Comparison of ENCODE assay signal across 19 cellular contexts in the genomic region with DNA sequence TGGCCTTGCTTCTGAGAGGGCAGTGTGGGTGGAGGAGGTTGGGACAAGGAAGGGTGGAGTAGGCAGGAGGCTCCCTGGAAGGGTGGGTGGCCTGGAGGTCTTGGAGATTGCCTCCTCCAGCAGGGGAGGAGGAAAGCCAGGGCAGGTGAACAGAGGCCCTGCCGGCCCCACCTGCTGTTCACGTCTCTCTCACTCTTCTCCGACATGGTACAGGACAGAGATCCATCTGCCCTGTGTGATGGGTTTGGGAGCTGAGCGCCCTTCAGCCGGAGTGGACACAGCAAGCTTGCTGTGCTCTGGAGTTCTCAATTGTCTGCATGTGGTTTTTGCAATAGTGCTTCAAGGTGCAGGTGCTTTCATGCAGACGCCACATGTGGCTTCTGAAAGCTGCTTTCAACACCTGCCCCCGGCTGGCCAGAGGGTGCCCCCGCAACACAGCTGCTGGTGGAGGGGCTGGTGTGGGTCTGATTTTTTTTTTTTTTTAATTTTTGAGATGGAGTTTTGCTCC.
DNase-seq lines count a peak whose midpoint lies in the region; ATAC-seq, FAIRE-seq and TF ChIP-seq lines count a peak whose summit lies in the region.
"Had no signal": no experiment of that assay in that cellular context is flagged by ENCODE, and none has a peak within 500 bp of the region (broad histone marks: within the 10 kb centered on the region; RNA-seq: fewer than 3 reads in every experiment).

No MANE protein-coding gene starts in this region.

- TF ChIP-seq EP300 in HepG2 (IDR thresholded peaks at IDR 0.05; ENCODE audit: low read depth in 2 of 2, low read length in 2 of 2) (no peak), HepG2 (CRISPR knock-in tag; IDR thresholded peaks at IDR 0.05; ENCODE audit: borderline replicate concordance) (no peak)

- TF ChIP-seq POLR2A in right lobe of liver (IDR thresholded peaks at IDR 0.05) (no peak), HepG2 (IDR thresholded peaks at IDR 0.05; ENCODE audit: insufficient read depth in 1 of 2, low read depth in 2 of 2, low read length in 2 of 2) (no peak), gastrocnemius medialis (IDR thresholded peaks at IDR 0.05) (no peak)

- TF ChIP-seq RAD21 in HepG2 (CRISPR knock-in tag; IDR thresholded peaks at IDR 0.05) = no peak

- no peaks in the 10 kb centered on the region for H3F3A ChIP-seq in OCI-LY1 (ENCODE audit: insufficient read depth, low read length)

- no peak overlapping the region for H3K4me3 ChIP-seq in right lobe of liver
- no peak overlapping the region for H3K4me3 ChIP-seq in HepG2 (replicated peaks in 1 of 3; ENCODE audit: insufficient read depth in 1 of 3, low read depth in 2 of 3, low read length in 3 of 3)
- H3K4me3 ChIP-seq in OCI-LY1 (ENCODE audit: low read depth, low read length, poor library complexity, severe bottlenecking) = no peak overlapping the region
- H3K4me3 ChIP-seq in kidney (ENCODE audit: low read length in 2 of 2) = no peak overlapping the region
- no peak overlapping the region for H3K4me3 ChIP-seq in aorta (ENCODE audit: low read length in 2 of 2)
- H3K4me3 ChIP-seq in gastrocnemius medialis = no peak overlapping the region
- H3K4me3 ChIP-seq in BE2C (ENCODE audit: low read depth, low read length) = no peak overlapping the region
- H3K4me3 ChIP-seq: ovary, testis had no signal

- H2AFZ ChIP-seq in HepG2 (ENCODE audit: low read length) = no peak overlapping the region
- no peak overlapping the region for H2AFZ ChIP-seq in OCI-LY1 (ENCODE audit: low read length)

- H3K4me2 ChIP-seq in HepG2 (ENCODE audit: low read depth, low read length) (no peak overlapping the region), OCI-LY1 (ENCODE audit: low read length) (no peak overlapping the region)

- CTCF ChIA-PET in HepG2 (lab: Yijun Ruan, JAX; ENCODE audit: low intra/inter-chr PET ratio, low total read pairs) = no interaction called here

- WGBS in right lobe of liver (ENCODE audit: insufficient coverage, low coverage, low lambda C conversion rate, missing lambda C conversion rate) = 60% methylated on average over 1 of the region's 8 CpGs
- 38% methylated on average over 6 of the region's 8 CpGs for WGBS in HepG2 (ENCODE audit: low lambda C conversion rate)
- WGBS in aorta, 2 donors = 94 to 96% methylated on average over 8 of the region's 8 CpGs

- H3K9ac ChIP-seq in HepG2 (ENCODE audit: insufficient read depth, low read depth, low read length) = no peak overlapping the region
- H3K9ac ChIP-seq in OCI-LY1 (ENCODE audit: low read length) = no peak overlapping the region
- no peak overlapping the region for H3K9ac ChIP-seq in kidney (ENCODE audit: low read length in 2 of 2)

- TF ChIP-seq CTCF in right lobe of liver (IDR thresholded peaks at IDR 0.05) (no peak), HepG2 (CRISPR knock-in tag; IDR thresholded peaks at IDR 0.05) (no peak), OCI-LY1 (IDR thresholded peaks at IDR 0.05; ENCODE audit: low read length) (peak; percentile 11; the same call in 1 of the 2 replicates), kidney (IDR thresholded peaks at IDR 0.05; ENCODE audit: borderline replicate concordance, extremely low read depth, insufficient read depth) (no peak), gastrocnemius medialis (IDR thresholded peaks at IDR 0.05 in 4 of 5, conservative IDR thresholded peaks at IDR 0.05 in 1 of 5) (no peak), BE2C (IDR thresholded peaks at IDR 0.05; ENCODE audit: low read depth, low read length) (no peak)

- no TSS peak for BruUV-seq in HepG2 (replicated peaks; lab: Mats Ljungman, UMichigan)

- no peaks in the 10 kb centered on the region for H4K20me1 ChIP-seq in HepG2 (ENCODE audit: insufficient read depth, low read length)
- no peaks in the 10 kb centered on the region for H4K20me1 ChIP-seq in OCI-LY1 (ENCODE audit: insufficient read depth, low read length)

- H3K9me2 ChIP-seq in OCI-LY1 (ENCODE audit: low read depth, low read length) = no peaks in the 10 kb centered on the region

- no peaks in the 10 kb centered on the region for H3K27me3 ChIP-seq in right lobe of liver
- H3K27me3 ChIP-seq in HepG2 (ENCODE audit: control insufficient read depth in 1 of 2, insufficient read depth in 2 of 2, low read length in 2 of 2) = peaks cover 4 to 56% of the 10 kb centered on the region in 2 experiments; a peak in 4 of 5 replicates
- no peaks in the 10 kb centered on the region for H3K27me3 ChIP-seq in OCI-LY1 (ENCODE audit: insufficient read depth, low read length)
- no peaks in the 10 kb centered on the region for H3K27me3 ChIP-seq in aorta (ENCODE audit: control insufficient read depth in 1 of 2, insufficient read depth in 2 of 2, low read length in 1 of 2)
- peaks cover 32 to 36% (median 32%) of the 10 kb centered on the region in 3 donors for H3K27me3 ChIP-seq in gastrocnemius medialis
- H3K27me3 ChIP-seq in BE2C = peaks cover 83% of the 10 kb centered on the region
- H3K27me3 ChIP-seq: ovary, testis had no signal

- H3K27ac ChIP-seq in right lobe of liver (no peak overlapping the region), HepG2 (ENCODE audit: extremely low read length, insufficient read depth, low read length) (no peak overlapping the region), OCI-LY1 (ENCODE audit: low read depth, low read length, poor library complexity, severe bottlenecking) (peak overlapping the region; percentile 92), kidney (ENCODE audit: low read depth in 2 of 2, low read length in 2 of 2) (no peak overlapping the region), aorta (ENCODE audit: low read depth in 1 of 2, low read length in 2 of 2) (no peak overlapping the region), gastrocnemius medialis (no peak overlapping the region)
- H3K27ac ChIP-seq: ovary, testis, VCaP had no signal

- no peaks in the 10 kb centered on the region for H3K79me2 ChIP-seq in HepG2 (ENCODE audit: insufficient read depth, low read length)
- no peaks in the 10 kb centered on the region for H3K79me2 ChIP-seq in OCI-LY1 (ENCODE audit: insufficient read depth, low read length)

- ATAC-seq in right lobe of liver = no peak
- ATAC-seq in HepG2 = no peak
- ATAC-seq in aorta (ENCODE audit: low FRiP score) = no peak
- ATAC-seq in gastrocnemius medialis = no peak
- ATAC-seq: left colon had no signal

- POLR2A ChIA-PET in HepG2 (lab: Yijun Ruan, JAX) = no interaction called here

- intact Hi-C loops in right lobe of liver (cut with DNase I) = no loop called here
- intact Hi-C loops in HepG2 (cut with micrococcal nuclease; ENCODE audit: unreplicated experiment) = no loop called here
- intact Hi-C loops in kidney (cut with DNase I) = no loop called here
- intact Hi-C loops in aorta (cut with DNase I) = no loop called here
- intact Hi-C loops in gastrocnemius medialis (cut with DNase I; ENCODE audit: low total_unique reads) = no loop called here

- peak in 2 of 3 donors; percentile 13 to 15 for DNase-seq in right lobe of liver
- no peak for DNase-seq in HepG2 (ENCODE audit: low spot score)
- peak; percentile 37 for DNase-seq in kidney
- peak; percentile 17 to 55 for DNase-seq in aorta
- no peak for DNase-seq in gastrocnemius medialis
- no peak for DNase-seq in BE2C
- DNase-seq: activated gamma-delta T cell; anterior cingulate cortex; KBM-7; NCI-H1092; stimulated activated CD4-positive, alpha-beta T cell treated with anti-CD3 and anti-CD28 coated beads, Interleukin-4, amount 100 ng/mL, for 1 hour; T-helper 1 cell; testis had no signal

- H3K4me1 ChIP-seq in right lobe of liver (no peaks in the 10 kb centered on the region), HepG2 (ENCODE audit: insufficient read depth, low read length) (peaks cover 6% of the 10 kb centered on the region; the same call in 1 of the 2 replicates), OCI-LY1 (ENCODE audit: insufficient read depth, low read length, severe bottlenecking) (peaks cover 31% of the 10 kb centered on the region), kidney (ENCODE audit: control insufficient read depth in 1 of 2, insufficient read depth in 1 of 2, low read depth in 1 of 2, low read length in 2 of 2) (no peaks in the 10 kb centered on the region), aorta (ENCODE audit: control insufficient read depth in 1 of 2, insufficient read depth in 2 of 2, low read length in 2 of 2) (no peaks in the 10 kb centered on the region), gastrocnemius medialis (no peaks in the 10 kb centered on the region), BE2C (peaks cover 6% of the 10 kb centered on the region; the same call in 1 of the 2 replicates)

- no peak for FAIRE-seq in HepG2 (lab: Jason Lieb, UNC)
- no peak for FAIRE-seq in kidney (lab: Jason Lieb, UNC)
- FAIRE-seq: D721Med, RCC 7860 had no signal

- in situ Hi-C loops in HepG2 (cut with HindIII; ENCODE audit: extremely low pct_ligation_motif_present, low pct_unique_long_range_greater_than_20kb) = no loop called here
- in situ Hi-C loops in gastrocnemius medialis (cut with MboI; ENCODE audit: low sequenced_read_pairs in 4 of 4) = no loop called here

- H3K9me3 ChIP-seq in right lobe of liver = no peaks in the 10 kb centered on the region
- H3K9me3 ChIP-seq in HepG2 (ENCODE audit: low read length) = no peaks in the 10 kb centered on the region
- H3K9me3 ChIP-seq in OCI-LY1 (ENCODE audit: low read length) = no peaks in the 10 kb centered on the region
- no peaks in the 10 kb centered on the region for H3K9me3 ChIP-seq in kidney (ENCODE audit: control insufficient read depth in 1 of 2, low read length in 2 of 2)
- H3K9me3 ChIP-seq in aorta (ENCODE audit: control insufficient read depth, low read length) = no peaks in the 10 kb centered on the region
- H3K9me3 ChIP-seq in gastrocnemius medialis = no peaks in the 10 kb centered on the region
- no peaks in the 10 kb centered on the region for H3K9me3 ChIP-seq in BE2C
- H3K9me3 ChIP-seq: ovary, testis had no signal

- H3K36me3 ChIP-seq in right lobe of liver (no peaks in the 10 kb centered on the region), HepG2 (replicated peaks in 1 of 2; ENCODE audit: control insufficient read depth in 1 of 2, insufficient read depth in 2 of 2, low read length in 2 of 2) (no peaks in the 10 kb centered on the region), OCI-LY1 (ENCODE audit: insufficient read depth, low read length) (peaks cover 18% of the 10 kb centered on the region; the same call in 1 of the 2 replicates), kidney (ENCODE audit: control insufficient read depth in 1 of 2, insufficient read depth in 2 of 2, low read length in 2 of 2) (no peaks in the 10 kb centered on the region), aorta (ENCODE audit: control insufficient read depth in 1 of 2, insufficient read depth in 2 of 2, low read length in 1 of 2) (no peaks in the 10 kb centered on the region), gastrocnemius medialis (no peaks in the 10 kb centered on the region), BE2C (no peaks in the 10 kb centered on the region)
- H3K36me3 ChIP-seq: ovary had no signal

TF ChIP-seq in HepG2, 621 proteins besides CTCF, POLR2A, EP300 and RAD21 (continues in another document):
- TF ChIP-seq ZNF468 (CRISPR knock-in tag; IDR thresholded peaks at IDR 0.05) = no peak
- TF ChIP-seq ZNF3 (CRISPR knock-in tag; IDR thresholded peaks at IDR 0.05) = no peak
- TF ChIP-seq CAMTA2 (CRISPR knock-in tag; IDR thresholded peaks at IDR 0.05; ENCODE audit: borderline replicate concordance) = no peak
- TF ChIP-seq ZNF724P (CRISPR knock-in tag; IDR thresholded peaks at IDR 0.05; ENCODE audit: borderline replicate concordance) = no peak
- no peak for TF ChIP-seq ZNF496 (CRISPR knock-in tag; IDR thresholded peaks at IDR 0.05; ENCODE audit: insufficient replicate concordance)

Comparison
In these comparisons a context has a peak if more than half of its experiments do, and no peak if none do; other contexts are left out.
1. DNase-seq: peak in right lobe of liver (2 of 3), kidney (single experiment) and aorta (2 of 2); none in HepG2 (single experiment), gastrocnemius medialis (0 of 2) and BE2C (single experiment).